ENCODE assay signal across 22 cellular contexts in the genomic region with DNA sequence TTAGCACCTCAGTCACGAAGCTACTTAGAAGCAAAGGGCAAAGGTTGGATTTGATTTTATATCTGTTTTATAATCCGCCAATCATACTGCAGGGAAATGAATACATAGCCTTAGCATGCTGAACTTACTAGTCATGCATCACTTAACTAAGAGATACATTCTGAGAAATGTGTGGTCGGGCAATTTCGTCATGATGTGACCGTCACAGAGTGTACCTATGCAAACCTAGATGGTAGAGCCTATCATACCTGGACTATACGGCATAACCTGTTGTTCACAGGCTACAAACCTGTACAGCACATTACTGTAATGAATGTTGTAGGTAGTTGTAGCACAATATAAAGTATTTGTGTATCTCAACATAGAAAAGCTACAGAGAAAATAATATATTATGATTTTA.
"Had no signal": no experiment of that assay in that cellular context is flagged by ENCODE, and none has a peak within 500 bp of the region (broad histone marks: within the 10 kb centered on the region; RNA-seq: fewer than 3 reads in every experiment).

No MANE protein-coding gene starts in this region.

- FAIRE-seq: astrocyte had no signal

- DNase-seq: activated CD4-positive, alpha-beta memory T cell treated with anti-CD3 and anti-CD28 coated beads, Interleukin-2, amount 10 ng/mL, durations not matched to agents 7 days and 5 days; activated CD4-positive, alpha-beta T cell treated with anti-CD3 and anti-CD28 coated beads, Interleukin-2, amount 10 ng/mL, durations not matched to agents 7 days and 5 days; activated CD4-positive, CD25-positive, alpha-beta regulatory T cell; activated gamma-delta T cell; activated naive CD4-positive, alpha-beta T cell treated with anti-CD3 and anti-CD28 coated beads for 36 hours; activated T-cell treated with anti-CD3 and anti-CD28 coated beads for 4 hours; activated T-cell treated with anti-CD3 and anti-CD28 coated beads, Interleukin-2, amount 50 U/mL, for 48 hours; amygdala; MV-4-11; NCI-H1092 treated with DMSO at 0.1 percent for 48 hours; NCI-H1417 treated with DMSO at 0.1 percent for 48 hours; NCI-H1694 treated with DMSO at 0.1 percent for 48 hours; NCI-H2029 treated with DMSO at 0.1 percent for 48 hours; NCI-H446; NCI-H524; NCI-H82; NK-92 treated with Interleukin-12 subunit alpha and Interleukin-12 subunit beta, amount 100 ng/mL, for 24 hours; OCI-M1; RPMI8226; SK-N-SH; T-helper 1 cell had no signal
